17 cellular contexts compared by ENCODE assay signal in the genomic region with DNA sequence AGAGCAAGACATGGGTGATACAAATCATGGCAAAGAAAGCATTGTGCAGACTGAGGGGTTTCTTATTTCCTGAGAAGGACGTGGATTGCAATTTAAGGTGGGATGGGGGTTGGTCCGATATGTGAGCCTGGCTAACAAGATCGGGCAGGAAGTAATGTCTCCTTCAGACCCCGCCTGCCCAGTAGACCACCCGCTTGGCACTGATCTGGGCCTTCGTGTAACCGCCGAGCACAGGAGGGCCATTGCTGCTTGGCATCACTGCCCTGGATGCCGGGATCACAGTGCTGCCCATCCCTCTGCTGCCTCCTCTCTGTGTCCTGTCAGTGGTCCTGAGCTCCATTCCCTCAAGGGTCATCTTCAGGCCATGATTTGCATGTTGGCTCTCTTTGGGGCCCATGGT.
A peak's percentile ranks its signal among the peaks of the same experiment; 100 is the strongest.
DNase-seq lines count a peak whose midpoint lies in the region; ATAC-seq, FAIRE-seq and TF ChIP-seq lines count a peak whose summit lies in the region.
"Had no signal": no experiment of that assay in that cellular context is flagged by ENCODE, and none has a peak within 500 bp of the region (broad histone marks: within the 10 kb centered on the region; RNA-seq: fewer than 3 reads in every experiment).

No MANE protein-coding gene starts in this region.

- POLR2A ChIA-PET in A549 (lab: Yijun Ruan, JAX): no interaction called here

- no peaks in the 10 kb centered on the region for H3K9me3 ChIP-seq in A549
- no peaks in the 10 kb centered on the region for H3K9me3 ChIP-seq in adipocyte (ENCODE audit: control insufficient read depth, low read length)
- no peaks in the 10 kb centered on the region for H3K9me3 ChIP-seq in right cardiac atrium (ENCODE audit: control insufficient read depth, low read length)
- H3K9me3 ChIP-seq: left lung had no signal

- no peaks in the 10 kb centered on the region for H3K27me3 ChIP-seq in adipocyte (replicated peaks; ENCODE audit: control insufficient read depth, insufficient read depth, low read length)
- no peaks in the 10 kb centered on the region for H3K27me3 ChIP-seq in right cardiac atrium (ENCODE audit: control insufficient read depth, insufficient read depth)
- H3K27me3 ChIP-seq: left lung had no signal

- H3K4me1 ChIP-seq in A549 (peaks cover 25% of the 10 kb centered on the region), adipocyte (ENCODE audit: control insufficient read depth, insufficient read depth, low read length) (peaks cover 35% of the 10 kb centered on the region), right cardiac atrium (ENCODE audit: control insufficient read depth, insufficient read depth, low read length) (peaks cover 22% of the 10 kb centered on the region)

- H3K9me3 Mint-ChIP-seq in activated T-helper 2 cell treated with anti-CD3 and anti-CD28 coated beads, Interferon-gamma antibody, Interleukin-2, Interleukin-4, amounts not matched to agents 10 μg/mL and 5 μg/mL and 100 μg/mL, durations not matched to agents 14 hours and 24 hours and 36 hours: no peaks in the 10 kb centered on the region
- H3K9me3 Mint-ChIP-seq: activated CD8-positive, alpha-beta T cell treated with anti-CD3 and anti-CD28 coated beads for 36 hours; naive thymus-derived CD4-positive, alpha-beta T cell had no signal

- DNase-seq in A549 (ENCODE audit: low read depth in 1 of 2, low spot score in 1 of 2) (no peak), adipocyte (ENCODE audit: low read depth) (no peak), right cardiac atrium (peak in 2 of 3 donors; percentile 10 to 50), sciatic nerve (ENCODE audit: low spot score) (peak; percentile 52), MV-4-11 (lab: John Stamatoyannopoulos, UW) (no peak)
- no peak for DNase-seq in stimulated activated naive CD4-positive, alpha-beta T cell treated with Interleukin-2 at 50 U/mL for 16 hours (lab: John Stamatoyannopoulos, UW)
- no peak for DNase-seq in activated T-helper 2 cell treated with anti-CD3 and anti-CD28 coated beads, Interferon-gamma antibody, Interleukin-2, Interleukin-4, amounts not matched to agents 10 μg/mL and 5 μg/mL and 100 μg/mL, durations not matched to agents 14 hours and 24 hours and 36 hours (ENCODE audit: low spot score)
- DNase-seq: activated CD8-positive, alpha-beta T cell treated with anti-CD3 and anti-CD28 coated beads for 36 hours; activated effector memory CD4-positive, alpha-beta T cell treated with anti-CD3 and anti-CD28 coated beads, Interleukin-2, amount 50 U/mL, for 16 hours; left lung; naive thymus-derived CD4-positive, alpha-beta T cell; NCI-H187 treated with DMSO at 0.1 percent for 48 hours; NCI-H510A treated with DMSO at 0.1 percent for 48 hours; OCI-M1; retina; stimulated activated CD4-positive, alpha-beta T cell treated with anti-CD3 and anti-CD28 coated beads, Interleukin-4, amount 100 ng/mL, for 24 hours had no signal

- H3K36me3 ChIP-seq in adipocyte (ENCODE audit: control insufficient read depth, insufficient read depth, low read length, severe bottlenecking): no peaks in the 10 kb centered on the region
- H3K36me3 ChIP-seq: left lung had no signal

- H3K27me3 Mint-ChIP-seq in activated T-helper 2 cell treated with anti-CD3 and anti-CD28 coated beads, Interferon-gamma antibody, Interleukin-2, Interleukin-4, amounts not matched to agents 10 μg/mL and 5 μg/mL and 100 μg/mL, durations not matched to agents 14 hours and 24 hours and 36 hours (ENCODE audit: low read depth): peaks cover 7% of the 10 kb centered on the region
- H3K27me3 Mint-ChIP-seq: activated CD8-positive, alpha-beta T cell treated with anti-CD3 and anti-CD28 coated beads for 36 hours; naive thymus-derived CD4-positive, alpha-beta T cell had no signal

- intact Hi-C loops in right cardiac atrium (cut with DNase I): no loop called here
- intact Hi-C loops in sciatic nerve (cut with DNase I): no loop called here
- intact Hi-C loops in activated T-helper 2 cell treated with anti-CD3 and anti-CD28 coated beads, Interferon-gamma antibody, Interleukin-2, Interleukin-4, amounts not matched to agents 10 μg/mL and 5 μg/mL and 100 μg/mL, durations not matched to agents 14 hours and 24 hours and 36 hours (cut with micrococcal nuclease): no loop called here

- no peak for FAIRE-seq in A549 (lab: Jason Lieb, UNC)

- peaks cover 6% of the 10 kb centered on the region for H3K4me1 Mint-ChIP-seq in activated T-helper 2 cell treated with anti-CD3 and anti-CD28 coated beads, Interferon-gamma antibody, Interleukin-2, Interleukin-4, amounts not matched to agents 10 μg/mL and 5 μg/mL and 100 μg/mL, durations not matched to agents 14 hours and 24 hours and 36 hours (ENCODE audit: low read depth)

- ATAC-seq in A549 (no peak), right cardiac atrium (no peak), sciatic nerve (no peak), HG03045 (IDR thresholded peaks at IDR 0.05; ENCODE audit: unreplicated experiment) (no peak)
- ATAC-seq: activated CD8-positive, alpha-beta T cell treated with anti-CD3 and anti-CD28 coated beads for 36 hours; naive thymus-derived CD4-positive, alpha-beta T cell had no signal

- 51% methylated on average over 9 of the region's 9 CpGs for WGBS in A549 (ENCODE audit: missing lambda C conversion rate)
- WGBS in right cardiac atrium: 94% methylated on average over 9 of the region's 9 CpGs

- no peak for TF ChIP-seq EP300 in A549 (IDR thresholded peaks at IDR 0.05)

- peak overlapping the region; percentile 13 for H3K9ac ChIP-seq in adipocyte (ENCODE audit: low read length)

- H3K27ac Mint-ChIP-seq in activated T-helper 2 cell treated with anti-CD3 and anti-CD28 coated beads, Interferon-gamma antibody, Interleukin-2, Interleukin-4, amounts not matched to agents 10 μg/mL and 5 μg/mL and 100 μg/mL, durations not matched to agents 14 hours and 24 hours and 36 hours: no peak overlapping the region
- H3K27ac Mint-ChIP-seq: activated CD8-positive, alpha-beta T cell treated with anti-CD3 and anti-CD28 coated beads for 36 hours; naive thymus-derived CD4-positive, alpha-beta T cell had no signal

- no peak overlapping the region for H3K4me3 Mint-ChIP-seq in activated T-helper 2 cell treated with anti-CD3 and anti-CD28 coated beads, Interferon-gamma antibody, Interleukin-2, Interleukin-4, amounts not matched to agents 10 μg/mL and 5 μg/mL and 100 μg/mL, durations not matched to agents 14 hours and 24 hours and 36 hours (ENCODE audit: low read depth)
- H3K4me3 Mint-ChIP-seq: activated CD8-positive, alpha-beta T cell treated with anti-CD3 and anti-CD28 coated beads for 36 hours; naive thymus-derived CD4-positive, alpha-beta T cell had no signal

- peak overlapping the region; percentile 38; the same call in 2 of the 3 replicates for H3K4me2 ChIP-seq in A549

- no peak for TF ChIP-seq CTCF in A549 (IDR thresholded peaks at IDR 0.05)

- H3K4me3 ChIP-seq in A549 (no peak overlapping the region), adipocyte (ENCODE audit: low read length) (no peak overlapping the region), right cardiac atrium (ENCODE audit: low read length) (no peak overlapping the region)
- H3K4me3 ChIP-seq: left lung had no signal

- CTCF ChIA-PET in A549 (lab: Yijun Ruan, JAX): no interaction called here

- no peaks in the 10 kb centered on the region for H3K36me3 Mint-ChIP-seq in activated T-helper 2 cell treated with anti-CD3 and anti-CD28 coated beads, Interferon-gamma antibody, Interleukin-2, Interleukin-4, amounts not matched to agents 10 μg/mL and 5 μg/mL and 100 μg/mL, durations not matched to agents 14 hours and 24 hours and 36 hours (ENCODE audit: low read depth)
- H3K36me3 Mint-ChIP-seq: naive thymus-derived CD4-positive, alpha-beta T cell had no signal

- no peak for TF ChIP-seq POLR2A in A549 (IDR thresholded peaks at IDR 0.05; ENCODE audit: low read length)

- peak overlapping the region; percentile 57 to 58 for H3K27ac ChIP-seq in A549
- peak overlapping the region; percentile 55 for H3K27ac ChIP-seq in right cardiac atrium (ENCODE audit: low read length)

- no peak for TF ChIP-seq RAD21 in A549 (conservative IDR thresholded peaks at IDR 0.05 in 1 of 2, IDR thresholded peaks at IDR 0.05 in 1 of 2)

TF ChIP-seq in A549, 52 proteins besides CTCF, POLR2A, EP300 and RAD21 (continues in another document):
- TF ChIP-seq, protein P1, sequence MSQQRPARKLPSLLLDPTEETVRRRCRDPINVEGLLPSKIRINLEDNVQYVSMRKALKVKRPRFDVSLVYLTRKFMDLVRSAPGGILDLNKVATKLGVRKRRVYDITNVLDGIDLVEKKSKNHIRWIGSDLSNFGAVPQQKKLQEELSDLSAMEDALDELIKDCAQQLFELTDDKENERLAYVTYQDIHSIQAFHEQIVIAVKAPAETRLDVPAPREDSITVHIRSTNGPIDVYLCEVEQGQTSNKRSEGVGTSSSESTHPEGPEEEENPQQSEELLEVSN (IDR thresholded peaks at IDR 0.05; ENCODE audit: borderline replicate concordance, low read depth): no peak
- TF ChIP-seq NR3C1 (IDR thresholded peaks at IDR 0.05) (no peak), RCOR1 (IDR thresholded peaks at IDR 0.05; ENCODE audit: low read depth, low read length) (no peak), TFCP2L1 (CRISPR knock-in tag; IDR thresholded peaks at IDR 0.05) (no peak), USF2 (IDR thresholded peaks at IDR 0.05) (no peak), GATA3 (IDR thresholded peaks at IDR 0.05; ENCODE audit: borderline replicate concordance) (no peak), RFX5 (IDR thresholded peaks at IDR 0.05) (no peak), HEYL (CRISPR knock-in tag; IDR thresholded peaks at IDR 0.05) (no peak), BHLHE40 (IDR thresholded peaks at IDR 0.05; ENCODE audit: low read depth, low read length) (no peak), ELK1 (IDR thresholded peaks at IDR 0.05; ENCODE audit: low read depth, low read length) (no peak)
- TF ChIP-seq, protein P2, sequence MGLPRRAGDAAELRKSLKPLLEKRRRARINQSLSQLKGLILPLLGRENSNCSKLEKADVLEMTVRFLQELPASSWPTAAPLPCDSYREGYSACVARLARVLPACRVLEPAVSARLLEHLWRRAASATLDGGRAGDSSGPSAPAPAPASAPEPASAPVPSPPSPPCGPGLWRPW (IDR thresholded peaks at IDR 0.05): no peak

Comparison
In these comparisons a context has a peak if more than half of its experiments do, and no peak if none do; other contexts are left out.
1. DNase-seq: peak in right cardiac atrium (2 of 3) and sciatic nerve (single experiment); none in A549 (0 of 2), adipocyte (single experiment), stimulated activated naive CD4-positive, alpha-beta T cell treated with Interleukin-2 at 50 U/mL for 16 hours (single experiment), activated T-helper 2 cell treated with anti-CD3 and anti-CD28 coated beads, Interferon-gamma antibody, Interleukin-2, Interleukin-4, amounts not matched to agents 10 μg/mL and 5 μg/mL and 100 μg/mL, durations not matched to agents 14 hours and 24 hours and 36 hours (single experiment) and MV-4-11 (single experiment).